In genomic region chr2:7379799-7380198, GRCh38 we compare ENCODE assay signal across 23 cellular contexts.
DNase-seq lines count a peak whose midpoint lies in the region; ATAC-seq, FAIRE-seq and TF ChIP-seq lines count a peak whose summit lies in the region.
"Had no signal": no experiment of that assay in that cellular context is flagged by ENCODE, and none has a peak within 500 bp of the region (broad histone marks: within the 10 kb centered on the region; RNA-seq: fewer than 3 reads in every experiment).

No MANE protein-coding gene starts in this region.

- no peak overlapping the region for H3K9ac ChIP-seq in neuronal stem cell (ENCODE audit: low read depth, low read length, poor library complexity)

- no peak overlapping the region for H3K14ac ChIP-seq in neuronal stem cell (ENCODE audit: low read length)

- H3K4me1 ChIP-seq in pancreas (peaks cover 4 to 12% (median 8%) of the 10 kb centered on the region in 3 donors), neuronal stem cell (ENCODE audit: control insufficient read depth in 2 of 2, insufficient read depth in 1 of 2, low read depth in 1 of 2, low read length in 2 of 2) (peaks cover 0 to 7% of the 10 kb centered on the region in 2 donors)
- H3K4me1 ChIP-seq: A549, left lung had no signal

- no peak overlapping the region for H2AK5ac ChIP-seq in neuronal stem cell (ENCODE audit: low read depth, low read length)

- H3K36me3 ChIP-seq in pancreas (no peaks in the 10 kb centered on the region), neuronal stem cell (replicated peaks in 1 of 2; ENCODE audit: control insufficient read depth in 2 of 2, insufficient read depth in 2 of 2, low read length in 2 of 2) (no peaks in the 10 kb centered on the region)
- H3K36me3 ChIP-seq: left lung had no signal

- intact Hi-C loops in pancreas (cut with DNase I): loop anchor here in 1 of 3 donors (10.0 kb wide), 1 partner anchor 175 kb away; no protein-coding TSS in a partner anchor

- no peak overlapping the region for H3K18ac ChIP-seq in neuronal stem cell (ENCODE audit: low read length)

- H3K79me1 ChIP-seq in neuronal stem cell (ENCODE audit: low read depth, low read length): no peaks in the 10 kb centered on the region

- H2BK5ac ChIP-seq in neuronal stem cell (ENCODE audit: low read length): no peak overlapping the region

- DNase-seq in NCI-H748 (lab: John Stamatoyannopoulos, UW; ENCODE audit: unreplicated experiment) (peak; percentile 29), NCI-H748 treated with DMSO at 0.1 percent for 48 hours (lab: John Stamatoyannopoulos, UW) (no peak), MV-4-11 (lab: John Stamatoyannopoulos, UW) (peak; percentile 23), UCSD-AML1 (lab: John Stamatoyannopoulos, UW; ENCODE audit: unreplicated experiment) (peak; percentile 21), pancreas (peak in 4 of 6 donors; percentile 53 to 64 (median 58)), neuronal stem cell (ENCODE audit: low spot score) (no peak), NCI-H446 (lab: John Stamatoyannopoulos, UW) (no peak)
- DNase-seq: activated naive CD4-positive, alpha-beta T cell; amniotic stem cell; effector CD8-positive, alpha-beta T cell; GF-D8; glutamatergic neuron; left lung; midbrain; NCI-H1694 treated with DMSO at 0.1 percent for 48 hours; NCI-H345; nephron progenitor cell; stimulated activated CD4-positive, alpha-beta T cell treated with anti-CD3 and anti-CD28 coated beads, Interleukin-4, amount 100 ng/mL, for 4 hours; SW 1271 had no signal

- no peak overlapping the region for H2BK15ac ChIP-seq in neuronal stem cell (ENCODE audit: low read length)

- H2AFZ ChIP-seq in neuronal stem cell (ENCODE audit: low read length): no peak overlapping the region

- H3K4me2 ChIP-seq in neuronal stem cell (ENCODE audit: insufficient read depth, low read length, poor library complexity, severe bottlenecking): no peak overlapping the region
- H3K4me2 ChIP-seq: A549, smooth muscle cell had no signal

- H3K9me3 ChIP-seq in pancreas: no peaks in the 10 kb centered on the region
- peaks cover 0 to 1% of the 10 kb centered on the region in 2 donors for H3K9me3 ChIP-seq in neuronal stem cell (replicated peaks in 1 of 2; ENCODE audit: control insufficient read depth in 2 of 2, insufficient read depth in 1 of 2, low read depth in 1 of 2, low read length in 2 of 2)
- H3K9me3 ChIP-seq: A549, left lung had no signal

- H3K4ac ChIP-seq in neuronal stem cell (ENCODE audit: low read length): no peak overlapping the region

- WGBS in pancreas, 2 donors: 65 to 84% methylated on average over 3 of the region's 3 CpGs
- no CpG with 5 or more reads among the region's 3 CpGs for WGBS in neuronal stem cell (ENCODE audit: extremely low coverage in 2 of 2, insufficient read length in 2 of 2, insufficient replicate concordance in 1 of 2), 2 donors

- H2BK120ac ChIP-seq in neuronal stem cell (ENCODE audit: low read depth, low read length): no peak overlapping the region

- no peak for TF ChIP-seq CTCF in pancreas (IDR thresholded peaks at IDR 0.05)

- H3K23ac ChIP-seq in neuronal stem cell (ENCODE audit: low read depth, low read length, poor library complexity): no peak overlapping the region

- H3K27ac ChIP-seq in pancreas (no peak overlapping the region), neuronal stem cell (replicated peaks; ENCODE audit: low read length) (no peak overlapping the region)
- H3K27ac ChIP-seq: A549, left lung, RWPE1 had no signal

- no peak overlapping the region for H4K8ac ChIP-seq in neuronal stem cell (ENCODE audit: low read depth, low read length)

- no peak overlapping the region for H2BK12ac ChIP-seq in neuronal stem cell (ENCODE audit: low read length)

- H3K27me3 ChIP-seq in pancreas: no peaks in the 10 kb centered on the region
- H3K27me3 ChIP-seq in neuronal stem cell (ENCODE audit: control insufficient read depth in 3 of 3, insufficient read depth in 3 of 3, low read depth in 1 of 3, low read length in 3 of 3): no peaks in the 10 kb centered on the region
- H3K27me3 ChIP-seq: left lung had no signal

- ATAC-seq in pancreas (peak; percentile 74 to 93 (median 83)), GM19351 (IDR thresholded peaks at IDR 0.05; ENCODE audit: unreplicated experiment) (no peak)
- ATAC-seq: left lung had no signal

- H4K91ac ChIP-seq in neuronal stem cell (ENCODE audit: low read depth, low read length, poor library complexity): no peak overlapping the region

- H3K4me3 ChIP-seq in pancreas (no peak overlapping the region), neuronal stem cell (ENCODE audit: low read length in 2 of 2) (no peak overlapping the region)
- H3K4me3 ChIP-seq: A549, left lung, smooth muscle cell had no signal

- no peak for FAIRE-seq in pancreas (lab: Jason Lieb, UNC)
- FAIRE-seq: A549 had no signal

Comparison
In these comparisons a context has a peak if more than half of its experiments do, and no peak if none do; other contexts are left out.
1. DNase-seq: peak in NCI-H748 (single experiment), MV-4-11 (single experiment), UCSD-AML1 (single experiment) and pancreas (4 of 6); none in NCI-H748 treated with DMSO at 0.1 percent for 48 hours (single experiment), neuronal stem cell (single experiment) and NCI-H446 (0 of 2).